In genomic region chr3:169628567-169628966, GRCh38 we compare ENCODE assay signal across 16 cellular contexts. TPM values are rescaled to one million over a fixed set of nuclear protein-coding genes. Genes with fewer than 3 reads are reported as not detected.
DNase-seq lines count a peak whose midpoint lies in the region; ATAC-seq and TF ChIP-seq lines count a peak whose summit lies in the region.
"Had no signal": no experiment of that assay in that cellular context is flagged by ENCODE, and none has a peak within 500 bp of the region (broad histone marks: within the 10 kb centered on the region; RNA-seq: fewer than 3 reads in every experiment).

No MANE protein-coding gene starts in this region.

- no peaks in the 10 kb centered on the region for H3K9me3 ChIP-seq in testis
- H3K9me3 ChIP-seq: BE2C had no signal

- no peaks in the 10 kb centered on the region for H3K36me3 Mint-ChIP-seq in activated naive CD4-positive, alpha-beta T cell treated with anti-CD3 and anti-CD28 coated beads, Interleukin-2, amount 50 U/mL, for 72 hours
- H3K36me3 Mint-ChIP-seq: CD4-positive, alpha-beta memory T cell had no signal

- H3K27ac Mint-ChIP-seq in activated naive CD4-positive, alpha-beta T cell treated with anti-CD3 and anti-CD28 coated beads, Interleukin-2, amount 50 U/mL, for 72 hours = no peak overlapping the region
- H3K27ac Mint-ChIP-seq: CD4-positive, alpha-beta memory T cell; H9 had no signal

- WGBS in testis, 2 donors = 47 to 59% methylated on average over 3 of the region's 3 CpGs

- H3K9ac ChIP-seq in KMS-11 = peak overlapping the region; percentile 38; the same call in 1 of the 2 replicates

- H3K79me2 ChIP-seq in KMS-11 (ENCODE audit: insufficient read depth, low read depth) = no peaks in the 10 kb centered on the region

- TF ChIP-seq CTCF in KMS-11 (conservative IDR thresholded peaks at IDR 0.05; ENCODE audit: low read depth, low read length) = no peak
- TF ChIP-seq CTCF in testis (IDR thresholded peaks at IDR 0.05) = no peak

- H3K27ac ChIP-seq in KMS-11 (peak overlapping the region; percentile 87), testis (no peak overlapping the region)
- H3K27ac ChIP-seq: C4-2B, HL-60 had no signal

- no peak overlapping the region for H3K4me3 ChIP-seq in KMS-11 (IDR thresholded peaks at IDR 0.05; ENCODE audit: insufficient read depth, low read depth, low read length)
- no peak overlapping the region for H3K4me3 ChIP-seq in testis

- peak overlapping the region; percentile 82 for H3K4me2 ChIP-seq in KMS-11

- intact Hi-C loops in testis (cut with DNase I; ENCODE audit: low total_unique reads) = no loop called here

- DNase-seq in NCI-H69 (lab: John Stamatoyannopoulos, UW) (peak; percentile 36), kidney tubule cell (ENCODE audit: low spot score) (peak; percentile 27), testis (peak; percentile 34), SIG-M5 (lab: John Stamatoyannopoulos, UW) (no peak)
- no peak for DNase-seq in activated naive CD4-positive, alpha-beta T cell treated with anti-CD3 and anti-CD28 coated beads, Interleukin-2, amount 50 U/mL, for 72 hours (ENCODE audit: low spot score in 2 of 2)
- DNase-seq: BE2C; CD4-positive, alpha-beta memory T cell; DMS153; DMS79 treated with DMSO at 0.1 percent for 48 hours; EL; GOT3; H9 had no signal

- no peak for TF ChIP-seq POLR2A in testis (IDR thresholded peaks at IDR 0.05)

- no peaks in the 10 kb centered on the region for H3K9me3 Mint-ChIP-seq in activated naive CD4-positive, alpha-beta T cell treated with anti-CD3 and anti-CD28 coated beads, Interleukin-2, amount 50 U/mL, for 72 hours
- H3K9me3 Mint-ChIP-seq: CD4-positive, alpha-beta memory T cell; H9 had no signal

- H3K4me1 ChIP-seq in KMS-11 (ENCODE audit: low read depth, poor library complexity, severe bottlenecking) (peaks cover 93% of the 10 kb centered on the region), testis (no peaks in the 10 kb centered on the region)
- H3K4me1 ChIP-seq: BE2C had no signal

- no peaks in the 10 kb centered on the region for H4K20me1 ChIP-seq in KMS-11 (ENCODE audit: insufficient read depth)

- no peak for ATAC-seq in HG03457 (IDR thresholded peaks at IDR 0.05; ENCODE audit: unreplicated experiment)
- no peak for ATAC-seq in activated naive CD4-positive, alpha-beta T cell treated with anti-CD3 and anti-CD28 coated beads, Interleukin-2, amount 50 U/mL, for 72 hours

- H3K27me3 ChIP-seq in KMS-11 (ENCODE audit: insufficient read depth, low read depth) (no peaks in the 10 kb centered on the region), testis (no peaks in the 10 kb centered on the region)
- H3K27me3 ChIP-seq: BE2C had no signal

- no peak overlapping the region for H2AFZ ChIP-seq in KMS-11 (ENCODE audit: low read depth)

- H3K36me3 ChIP-seq in KMS-11 (ENCODE audit: insufficient read depth) (no peaks in the 10 kb centered on the region), testis (ENCODE audit: low read depth, missing control alignments) (no peaks in the 10 kb centered on the region)
- H3K36me3 ChIP-seq: BE2C had no signal

RNA-seq across cellular contexts. Expression of gene MECOM, which starts 34.9 kb away (rescaled TPM):
- 10 to 100 TPM in 1 of 2 donors, 1 to 10 TPM in 1; 5.2 to 13.5 TPM for total RNA-seq in testis
- polyA plus RNA-seq in testis (ENCODE audit: insufficient read depth, low read depth, low replicate concordance) = 6.7 TPM
- total RNA-seq in activated naive CD4-positive, alpha-beta T cell treated with anti-CD3 and anti-CD28 coated beads, Interleukin-2, amount 50 U/mL, for 72 hours = not detected
- total RNA-seq: CD4-positive, alpha-beta memory T cell had no signal

Comparison
In these comparisons a context has a peak if more than half of its experiments do, and no peak if none do; other contexts are left out.
1. DNase-seq: peak in NCI-H69 (single experiment), kidney tubule cell (single experiment) and testis (single experiment); none in SIG-M5 (single experiment) and activated naive CD4-positive, alpha-beta T cell treated with anti-CD3 and anti-CD28 coated beads, Interleukin-2, amount 50 U/mL, for 72 hours (0 of 2).
2. RNA of gene MECOM, which starts 34.9 kb away (total RNA-seq): 5.2 to 13.5 TPM in testis; not detected in activated naive CD4-positive, alpha-beta T cell treated with anti-CD3 and anti-CD28 coated beads, Interleukin-2, amount 50 U/mL, for 72 hours; every median in the first group is over 4 times any median in the second.